In the genomic region with DNA sequence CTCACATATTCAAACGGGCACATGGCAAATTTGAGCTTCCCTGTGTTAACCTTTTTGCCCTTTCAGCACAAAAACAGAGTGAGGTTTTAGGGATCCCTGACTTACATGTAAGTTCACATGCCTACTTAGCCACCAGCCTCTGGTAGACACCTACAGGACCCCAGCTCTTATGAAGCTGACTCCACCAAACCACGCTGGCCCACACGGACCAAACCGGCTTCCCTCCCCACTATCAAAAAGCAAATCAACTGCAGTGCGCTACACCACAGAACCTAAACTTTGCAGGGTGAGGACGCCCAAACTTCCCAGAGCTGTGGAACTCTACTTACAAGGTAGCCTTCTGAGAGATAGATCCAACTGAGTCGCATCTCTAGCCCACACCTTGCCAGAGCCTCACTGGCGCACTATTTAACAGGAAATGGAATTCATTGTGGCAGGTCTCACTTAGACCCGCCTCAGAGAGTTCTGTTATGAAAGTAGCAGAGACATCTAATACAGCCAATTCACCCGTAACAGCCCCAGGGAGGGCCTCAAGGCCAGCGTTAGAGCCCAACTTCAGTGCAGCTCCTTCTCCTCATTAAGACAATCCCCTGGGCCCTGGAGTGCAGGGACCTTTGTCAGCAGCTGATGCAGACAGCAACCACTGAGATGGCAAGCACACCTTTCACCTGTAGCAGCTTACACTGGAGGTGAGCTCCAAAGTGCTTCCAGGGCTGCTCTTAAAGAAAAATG, we compare ENCODE assay signal across 16 cellular contexts. TPM values are rescaled to one million over a fixed set of nuclear protein-coding genes. Genes with fewer than 3 reads are reported as not detected.
A peak's percentile ranks its signal among the peaks of the same experiment; 100 is the strongest.
DNase-seq lines count a peak whose midpoint lies in the region; ATAC-seq, FAIRE-seq and TF ChIP-seq lines count a peak whose summit lies in the region.
"Had no signal": no experiment of that assay in that cellular context is flagged by ENCODE, and none has a peak within 500 bp of the region (broad histone marks: within the 10 kb centered on the region; RNA-seq: fewer than 3 reads in every experiment).

No MANE protein-coding gene starts in this region.

- POLR2A ChIA-PET in activated CD4-positive, alpha-beta memory T cell treated with anti-CD3 and anti-CD28 coated beads for 36 hours (lab: Charles Lee), result interaction anchor here (0.8 to 1.0 kb wide), 3 partner anchors 11 to 48 kb away, joined by 3 read pairs; no protein-coding TSS in a partner anchor

- no peak for FAIRE-seq in D721Med (lab: Jason Lieb, UNC)
- FAIRE-seq: A204.1, small intestine had no signal

- ATAC-seq in activated CD8-positive, alpha-beta memory T cell treated with anti-CD3 and anti-CD28 coated beads, Interleukin-2, amount 10 ng/mL, durations not matched to agents 7 days and 5 days, result peak; percentile 39
- peak; percentile 52 for ATAC-seq in stimulated activated effector memory CD8-positive, alpha-beta T cell treated with anti-CD3 and anti-CD28 coated beads, Interleukin-12 subunit alpha, Interleukin-12 subunit beta, amount 100 ng/mL, for 72 hours
- ATAC-seq in foreskin keratinocyte, result no peak
- ATAC-seq: activated T-helper 17 cell treated with anti-CD3 and anti-CD28 coated beads, Interleukin-2, amount 50 U/mL, for 72 hours; left colon had no signal

- H3K36me3 ChIP-seq in esophagus muscularis mucosa, result peaks cover 42 to 88% (median 82%) of the 10 kb centered on the region in 4 donors

- no peak for TF ChIP-seq EP300 in esophagus muscularis mucosa (IDR thresholded peaks at IDR 0.05)

- H3K36me3 Mint-ChIP-seq in activated CD8-positive, alpha-beta memory T cell treated with anti-CD3 and anti-CD28 coated beads, Interleukin-2, amount 10 ng/mL, durations not matched to agents 7 days and 5 days, result peaks cover 28% of the 10 kb centered on the region
- peaks cover 34% of the 10 kb centered on the region for H3K36me3 Mint-ChIP-seq in activated CD4-positive, alpha-beta memory T cell treated with anti-CD3 and anti-CD28 coated beads for 36 hours
- peaks cover 72% of the 10 kb centered on the region for H3K36me3 Mint-ChIP-seq in stimulated activated effector memory CD8-positive, alpha-beta T cell treated with anti-CD3 and anti-CD28 coated beads, Interleukin-12 subunit alpha, Interleukin-12 subunit beta, amount 100 ng/mL, for 72 hours

- no peaks in the 10 kb centered on the region for H3K9me3 ChIP-seq in esophagus muscularis mucosa
- H3K9me3 ChIP-seq: breast epithelium, heart left ventricle, thyroid gland had no signal

- WGBS in esophagus muscularis mucosa, result 80% methylated on average over 4 of the region's 11 CpGs

- H3K9me3 Mint-ChIP-seq in activated CD8-positive, alpha-beta memory T cell treated with anti-CD3 and anti-CD28 coated beads, Interleukin-2, amount 10 ng/mL, durations not matched to agents 7 days and 5 days (ENCODE audit: low read depth), result no peaks in the 10 kb centered on the region
- H3K9me3 Mint-ChIP-seq in activated CD4-positive, alpha-beta memory T cell treated with anti-CD3 and anti-CD28 coated beads for 36 hours, result no peaks in the 10 kb centered on the region
- H3K9me3 Mint-ChIP-seq in stimulated activated effector memory CD8-positive, alpha-beta T cell treated with anti-CD3 and anti-CD28 coated beads, Interleukin-12 subunit alpha, Interleukin-12 subunit beta, amount 100 ng/mL, for 72 hours, result no peaks in the 10 kb centered on the region
- H3K9me3 Mint-ChIP-seq: activated T-helper 17 cell treated with anti-CD3 and anti-CD28 coated beads, Interleukin-2, amount 50 U/mL, for 72 hours had no signal

- no peaks in the 10 kb centered on the region for H3K27me3 Mint-ChIP-seq in activated CD8-positive, alpha-beta memory T cell treated with anti-CD3 and anti-CD28 coated beads, Interleukin-2, amount 10 ng/mL, durations not matched to agents 7 days and 5 days
- H3K27me3 Mint-ChIP-seq in activated CD4-positive, alpha-beta memory T cell treated with anti-CD3 and anti-CD28 coated beads for 36 hours, result no peaks in the 10 kb centered on the region
- H3K27me3 Mint-ChIP-seq: activated T-helper 17 cell treated with anti-CD3 and anti-CD28 coated beads, Interleukin-2, amount 50 U/mL, for 72 hours had no signal

- H3K4me3 Mint-ChIP-seq in activated CD8-positive, alpha-beta memory T cell treated with anti-CD3 and anti-CD28 coated beads, Interleukin-2, amount 10 ng/mL, durations not matched to agents 7 days and 5 days, result no peak overlapping the region
- no peak overlapping the region for H3K4me3 Mint-ChIP-seq in activated CD4-positive, alpha-beta memory T cell treated with anti-CD3 and anti-CD28 coated beads for 36 hours
- H3K4me3 Mint-ChIP-seq in stimulated activated effector memory CD8-positive, alpha-beta T cell treated with anti-CD3 and anti-CD28 coated beads, Interleukin-12 subunit alpha, Interleukin-12 subunit beta, amount 100 ng/mL, for 72 hours, result no peak overlapping the region
- H3K4me3 Mint-ChIP-seq: activated T-helper 17 cell treated with anti-CD3 and anti-CD28 coated beads, Interleukin-2, amount 50 U/mL, for 72 hours had no signal

- no peak for TF ChIP-seq POLR2A in esophagus muscularis mucosa (IDR thresholded peaks at IDR 0.05; ENCODE audit: low read depth)

- peaks cover 29% of the 10 kb centered on the region for H3K4me1 Mint-ChIP-seq in activated CD8-positive, alpha-beta memory T cell treated with anti-CD3 and anti-CD28 coated beads, Interleukin-2, amount 10 ng/mL, durations not matched to agents 7 days and 5 days
- H3K4me1 Mint-ChIP-seq in activated CD4-positive, alpha-beta memory T cell treated with anti-CD3 and anti-CD28 coated beads for 36 hours (ENCODE audit: low read depth), result peaks cover 26% of the 10 kb centered on the region
- peaks cover 33% of the 10 kb centered on the region for H3K4me1 Mint-ChIP-seq in stimulated activated effector memory CD8-positive, alpha-beta T cell treated with anti-CD3 and anti-CD28 coated beads, Interleukin-12 subunit alpha, Interleukin-12 subunit beta, amount 100 ng/mL, for 72 hours

- H3K27ac ChIP-seq in esophagus muscularis mucosa (replicated peaks in 1 of 4) (no peak overlapping the region), foreskin keratinocyte (no peak overlapping the region)

- H3K27ac Mint-ChIP-seq in activated CD8-positive, alpha-beta memory T cell treated with anti-CD3 and anti-CD28 coated beads, Interleukin-2, amount 10 ng/mL, durations not matched to agents 7 days and 5 days, result no peak overlapping the region
- H3K27ac Mint-ChIP-seq in activated CD4-positive, alpha-beta memory T cell treated with anti-CD3 and anti-CD28 coated beads for 36 hours, result peak overlapping the region; percentile 34
- peak overlapping the region; percentile 27 for H3K27ac Mint-ChIP-seq in stimulated activated effector memory CD8-positive, alpha-beta T cell treated with anti-CD3 and anti-CD28 coated beads, Interleukin-12 subunit alpha, Interleukin-12 subunit beta, amount 100 ng/mL, for 72 hours

- H3K4me1 ChIP-seq in esophagus muscularis mucosa, result peaks cover 17 to 40% (median 35%) of the 10 kb centered on the region in 4 donors
- no peaks in the 10 kb centered on the region for H3K4me1 ChIP-seq in foreskin keratinocyte
- H3K4me1 ChIP-seq: breast epithelium had no signal

- intact Hi-C loops in activated CD4-positive, alpha-beta memory T cell treated with anti-CD3 and anti-CD28 coated beads for 36 hours (cut with micrococcal nuclease), result loop anchor here (5.0 kb wide), 1 partner anchor 72 kb away; no protein-coding TSS in a partner anchor
- intact Hi-C loops in esophagus muscularis mucosa (cut with DNase I), result no loop called here

- no peak for DNase-seq in activated CD8-positive, alpha-beta memory T cell treated with anti-CD3 and anti-CD28 coated beads, Interleukin-2, amount 10 ng/mL, durations not matched to agents 7 days and 5 days
- no peak for DNase-seq in activated CD8-positive, alpha-beta memory T cell treated with anti-CD3 and anti-CD28 coated beads, Interleukin-2, amount 50 U/mL, for 4 hours
- DNase-seq in activated CD4-positive, alpha-beta memory T cell treated with anti-CD3 and anti-CD28 coated beads for 36 hours, result no peak
- DNase-seq in esophagus muscularis mucosa (ENCODE audit: extremely low spot score) (peak; percentile 84), D721Med (ENCODE audit: insufficient read length, low spot score) (no peak), foreskin keratinocyte (no peak), NOMO-1 (lab: John Stamatoyannopoulos, UW; ENCODE audit: unreplicated experiment in 2 of 2) (no peak)
- DNase-seq in stimulated activated effector memory CD8-positive, alpha-beta T cell treated with anti-CD3 and anti-CD28 coated beads, Interleukin-12 subunit alpha, Interleukin-12 subunit beta, amount 100 ng/mL, for 72 hours (ENCODE audit: low spot score in 2 of 2), result peak in 1 of 2 donors; percentile 45
- DNase-seq: activated CD4-positive, CD25-positive, alpha-beta regulatory T cell; heart left ventricle; left colon; small intestine had no signal

- CTCF ChIA-PET in activated CD8-positive, alpha-beta memory T cell treated with anti-CD3 and anti-CD28 coated beads, Interleukin-2, amount 10 ng/mL, durations not matched to agents 7 days and 5 days (lab: Charles Lee), result interaction anchor here (1.1 to 31.7 kb wide), 4 partner anchors 10 to 75 kb away, joined by 3 to 950 read pairs (median 4); partner anchors contain the start of gene SH2B3
- CTCF ChIA-PET in activated CD4-positive, alpha-beta memory T cell treated with anti-CD3 and anti-CD28 coated beads for 36 hours (lab: Charles Lee), result interaction anchor here (1.3 to 28.6 kb wide), 3 partner anchors 10 to 50 kb away, joined by 3 to 1161 read pairs (median 3); partner anchors contain the start of gene SH2B3

- H3K4me3 ChIP-seq in esophagus muscularis mucosa, result no peak overlapping the region
- H3K4me3 ChIP-seq: breast epithelium, heart left ventricle, thyroid gland had no signal

- H3K27me3 ChIP-seq in esophagus muscularis mucosa (no peaks in the 10 kb centered on the region), foreskin keratinocyte (no peaks in the 10 kb centered on the region)
- H3K27me3 ChIP-seq: breast epithelium, heart left ventricle, thyroid gland had no signal

- TF ChIP-seq CTCF in esophagus muscularis mucosa (IDR thresholded peaks at IDR 0.05), result no peak
- TF ChIP-seq CTCF in D721Med (IDR thresholded peaks at IDR 0.05; ENCODE audit: insufficient read depth, missing control alignments), result no peak
- TF ChIP-seq CTCF in foreskin keratinocyte (conservative IDR thresholded peaks at IDR 0.05), result no peak

RNA-seq across cellular contexts. Expression of gene SH2B3, which starts 49.2 kb away (rescaled TPM):
- total RNA-seq in activated CD8-positive, alpha-beta memory T cell treated with anti-CD3 and anti-CD28 coated beads, Interleukin-2, amount 10 ng/mL, durations not matched to agents 7 days and 5 days, result 10 to 100 TPM; 24.9 to 51.3 TPM
- total RNA-seq in activated CD4-positive, alpha-beta memory T cell treated with anti-CD3 and anti-CD28 coated beads for 36 hours, result 10 to 100 TPM; 32.6 to 34.2 TPM
- total RNA-seq in esophagus muscularis mucosa (10 to 100 TPM; 24.9 to 49.4 (median 41.8) TPM), foreskin keratinocyte (12.2 and 15.1 TPM in 2 replicates)
- polyA plus RNA-seq in foreskin keratinocyte, result 5.9 and 7.7 TPM in 2 replicates
